In genomic region chr11:106381895-106382294, GRCh38 we compare ENCODE assay signal across 20 cellular contexts.
"Had no signal": no experiment of that assay in that cellular context is flagged by ENCODE, and none has a peak within 500 bp of the region (broad histone marks: within the 10 kb centered on the region; RNA-seq: fewer than 3 reads in every experiment).

No MANE protein-coding gene starts in this region.

- H3K36me3 ChIP-seq: esophagus squamous epithelium, left lung, prostate gland, right lobe of liver, suprapubic skin, transverse colon, WERI-Rb-1 had no signal

- H3K4me3 Mint-ChIP-seq: activated T-cell treated with anti-CD3 and anti-CD28 coated beads, Interleukin-2, amount 50 U/mL, for 72 hours; dendritic cell treated with granulocyte-macrophage colony-stimulating factor and Interleukin-4, amounts not matched to agents 40 ng/mL and 50 ng/mL, for 4 days; neural crest cell; stimulated activated naive CD8-positive, alpha-beta T cell treated with anti-CD3 and anti-CD28 coated beads, Interleukin-15, amount 100 ng/mL, for 72 hours had no signal

- DNase-seq: activated CD4-positive, alpha-beta T cell treated with anti-CD3 and anti-CD28 coated beads, Interleukin-2, amount 50 U/mL, for 4 hours; activated effector memory CD4-positive, alpha-beta T cell treated with anti-CD3 and anti-CD28 coated beads, Interleukin-2, amount 50 U/mL, for 16 hours; activated naive CD4-positive, alpha-beta T cell treated with anti-CD3 and anti-CD28 coated beads, Interleukin-2, amount 50 U/mL, for 16 hours; activated T-cell treated with anti-CD3 and anti-CD28 coated beads, Interleukin-2, amount 50 U/mL, for 72 hours; effector CD8-positive, alpha-beta T cell; esophagus squamous epithelium; hippocampal formation; kidney; left lung; right lobe of liver; stimulated activated CD4-positive, alpha-beta T cell treated with anti-CD3 and anti-CD28 coated beads, Interleukin-4, amount 100 ng/mL, for 1 hour; stimulated activated naive CD8-positive, alpha-beta T cell treated with anti-CD3 and anti-CD28 coated beads, Interleukin-15, amount 100 ng/mL, for 72 hours; transverse colon; WERI-Rb-1 had no signal

- H3K9me3 ChIP-seq: esophagus squamous epithelium, left lung, prostate gland, right lobe of liver, suprapubic skin, transverse colon had no signal

- H3K27me3 Mint-ChIP-seq: dendritic cell treated with granulocyte-macrophage colony-stimulating factor and Interleukin-4, amounts not matched to agents 40 ng/mL and 50 ng/mL, for 4 days; stimulated activated naive CD8-positive, alpha-beta T cell treated with anti-CD3 and anti-CD28 coated beads, Interleukin-15, amount 100 ng/mL, for 72 hours had no signal

- H3K4me3 ChIP-seq: esophagus squamous epithelium, left lung, prostate gland, right lobe of liver, smooth muscle cell, suprapubic skin, transverse colon had no signal

- H3K27me3 ChIP-seq: esophagus squamous epithelium, left lung, right lobe of liver, suprapubic skin, transverse colon had no signal

- H3K4me1 Mint-ChIP-seq: stimulated activated naive CD8-positive, alpha-beta T cell treated with anti-CD3 and anti-CD28 coated beads, Interleukin-15, amount 100 ng/mL, for 72 hours had no signal

- H3K4me1 ChIP-seq: esophagus squamous epithelium, left lung, prostate gland, right lobe of liver, suprapubic skin, transverse colon had no signal

- H3K27ac ChIP-seq: esophagus squamous epithelium, left lung, prostate gland, right lobe of liver, suprapubic skin, transverse colon, WERI-Rb-1 had no signal

- FAIRE-seq: astrocyte, kidney had no signal

- ATAC-seq: activated T-cell treated with anti-CD3 and anti-CD28 coated beads, Interleukin-2, amount 50 U/mL, for 72 hours; left lung; right lobe of liver; stimulated activated naive CD8-positive, alpha-beta T cell treated with anti-CD3 and anti-CD28 coated beads, Interleukin-15, amount 100 ng/mL, for 72 hours had no signal

- H3K4me2 ChIP-seq: smooth muscle cell had no signal

- H3K27ac Mint-ChIP-seq: activated T-cell treated with anti-CD3 and anti-CD28 coated beads, Interleukin-2, amount 50 U/mL, for 72 hours; dendritic cell treated with granulocyte-macrophage colony-stimulating factor and Interleukin-4, amounts not matched to agents 40 ng/mL and 50 ng/mL, for 4 days; stimulated activated naive CD8-positive, alpha-beta T cell treated with anti-CD3 and anti-CD28 coated beads, Interleukin-15, amount 100 ng/mL, for 72 hours had no signal
